Comparison of ENCODE assay signal across 1 cellular context in the genomic region with DNA sequence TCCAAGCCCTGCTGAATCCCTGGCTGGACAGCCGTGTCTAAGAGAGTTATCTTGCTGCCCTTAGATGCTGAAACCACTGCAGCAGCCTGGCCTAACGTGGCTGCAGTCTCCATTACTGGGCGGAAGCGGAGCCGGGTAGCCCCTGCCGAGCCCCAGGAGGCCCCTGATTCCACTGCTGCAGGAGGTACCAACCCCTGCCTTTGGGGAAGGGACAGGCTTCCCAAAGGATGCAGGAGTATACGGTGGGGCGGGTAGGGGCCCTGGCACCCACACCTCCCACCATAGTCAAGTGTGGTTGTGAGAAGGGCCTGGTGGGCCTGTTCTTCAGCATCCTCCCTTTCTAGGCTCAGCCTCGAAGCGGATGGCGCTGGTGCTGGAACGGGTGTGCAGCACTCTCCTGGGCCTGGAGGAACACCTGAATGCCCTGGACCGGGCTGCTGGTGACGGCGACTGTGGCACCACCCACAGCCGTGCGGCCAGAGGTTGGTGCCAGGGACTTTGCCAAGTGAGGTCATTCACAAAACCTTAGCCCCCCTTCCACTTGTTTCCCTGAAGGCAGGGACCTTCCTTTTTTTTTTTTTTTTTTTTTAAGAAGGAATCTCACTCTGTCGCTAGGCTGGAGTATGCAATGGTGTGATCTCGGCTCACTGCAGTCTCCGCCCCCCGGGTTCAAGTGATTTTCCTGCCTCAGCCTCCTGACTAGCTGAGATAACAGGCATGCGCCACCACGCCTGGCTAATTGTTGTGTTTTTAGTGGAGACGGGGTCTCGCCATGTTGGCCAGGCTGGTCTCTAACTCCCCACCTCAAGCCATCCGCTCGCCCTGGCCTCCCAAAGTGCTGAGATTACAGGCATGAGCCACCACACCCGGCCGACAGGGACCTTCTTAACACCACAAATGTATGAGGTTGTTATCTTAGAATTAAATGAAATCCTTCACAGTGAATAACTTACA.
TF ChIP-seq lines count a peak whose summit lies in the region.

No MANE protein-coding gene starts in this region.

TF ChIP-seq in HepG2, 621 proteins besides CTCF, POLR2A, EP300 and RAD21:
- TF ChIP-seq TCF12 (IDR thresholded peaks at IDR 0.05) (no peak), TCF12 (CRISPR knock-in tag; IDR thresholded peaks at IDR 0.05) (no peak), POLR2AphosphoS5 (IDR thresholded peaks at IDR 0.05; ENCODE audit: low read depth, low read length) (peak; percentile 12; the same call in 1 of the 2 replicates), AGO2 (optimal IDR thresholded peaks at IDR 0.05; ENCODE audit: low read depth, low read length) (peak; percentile 57)
TF ChIP-seq in HepG2: peak in this region for 2.
